ENCODE assay signal across 11 cellular contexts in genomic region chr2:126885701-126886121, GRCh38. TPM values are rescaled to one million over a fixed set of nuclear protein-coding genes. Genes with fewer than 3 reads are reported as not detected.
DNase-seq lines count a peak whose midpoint lies in the region; ATAC-seq and TF ChIP-seq lines count a peak whose summit lies in the region.
"Had no signal": no experiment of that assay in that cellular context is flagged by ENCODE, and none has a peak within 500 bp of the region (broad histone marks: within the 10 kb centered on the region; RNA-seq: fewer than 3 reads in every experiment).

No MANE protein-coding gene starts in this region.

- WGBS in right cardiac atrium = 38% methylated on average over 18 of the region's 18 CpGs

- no peak overlapping the region for H3K27ac ChIP-seq in BLaER1
- H3K27ac ChIP-seq in right cardiac atrium (ENCODE audit: low read length) = no peak overlapping the region

- H3K9ac ChIP-seq in BLaER1 (no peak overlapping the region), adipocyte (ENCODE audit: low read length) (peak overlapping the region; percentile 39)

- H3K4me3 Mint-ChIP-seq in immature natural killer cell = no peak overlapping the region

- no peak overlapping the region for H3K27ac Mint-ChIP-seq in immature natural killer cell

- DNase-seq in adipocyte (ENCODE audit: low read depth) = no peak
- DNase-seq in right cardiac atrium = peak; percentile 32 to 57 (median 46)
- DNase-seq in posterior vena cava (ENCODE audit: low spot score) = peak; percentile 84
- no peak for DNase-seq in GM10248 (ENCODE audit: extremely low spot score)
- no peak for DNase-seq in immature natural killer cell
- DNase-seq: activated CD4-positive, alpha-beta T cell treated with anti-CD3 and anti-CD28 coated beads for 4 hours; Caco-2 had no signal

- peaks cover 0 to 2% (median 0%) of the 10 kb centered on the region in 6 donors for H3K9me3 Mint-ChIP-seq in immature natural killer cell

- peaks cover 0 to 3% of the 10 kb centered on the region in 2 donors for H3K4me1 Mint-ChIP-seq in immature natural killer cell

- peaks cover 6 to 10% (median 7%) of the 10 kb centered on the region in 3 donors for H3K27me3 Mint-ChIP-seq in immature natural killer cell (ENCODE audit: low read depth in 3 of 3)

- H3K4me1 ChIP-seq in BLaER1 (peaks cover 5% of the 10 kb centered on the region; the same call in 1 of the 2 replicates), adipocyte (ENCODE audit: control insufficient read depth, insufficient read depth, low read length) (peaks cover 8% of the 10 kb centered on the region), right cardiac atrium (ENCODE audit: control insufficient read depth, insufficient read depth, low read length) (no peaks in the 10 kb centered on the region)
- H3K4me1 ChIP-seq: Caco-2 had no signal

- no peaks in the 10 kb centered on the region for H3K36me3 Mint-ChIP-seq in immature natural killer cell
- H3K36me3 Mint-ChIP-seq: brain had no signal

- POLR2A ChIA-PET in GM10248 (lab: Yijun Ruan, JAX) = no interaction called here

- intact Hi-C loops in right cardiac atrium (cut with DNase I) = no loop called here
- intact Hi-C loops in posterior vena cava (cut with DNase I) = no loop called here

- CTCF ChIA-PET in GM10248 (lab: Yijun Ruan, JAX) = interaction anchor here (1.0 to 2.5 kb wide), 8 partner anchors 9 to 86 kb away, joined by 3 to 16 read pairs (median 4); no protein-coding TSS in a partner anchor

- H3K27me3 ChIP-seq in BLaER1 (no peaks in the 10 kb centered on the region), adipocyte (replicated peaks; ENCODE audit: control insufficient read depth, insufficient read depth, low read length) (peaks cover 46% of the 10 kb centered on the region), right cardiac atrium (ENCODE audit: control insufficient read depth, insufficient read depth) (no peaks in the 10 kb centered on the region)

- no peak for TF ChIP-seq CTCF in GM10248 (IDR thresholded peaks at IDR 0.05; ENCODE audit: control extremely low read depth, extremely low read depth, low read depth, missing control alignments)

- ATAC-seq in right cardiac atrium = no peak
- no peak for ATAC-seq in HG03135 (IDR thresholded peaks at IDR 0.05; ENCODE audit: unreplicated experiment)
- ATAC-seq in HG02759 (IDR thresholded peaks at IDR 0.05; ENCODE audit: unreplicated experiment) = no peak

- H3K9me3 ChIP-seq in BLaER1 (no peaks in the 10 kb centered on the region), adipocyte (ENCODE audit: control insufficient read depth, low read length) (no peaks in the 10 kb centered on the region), right cardiac atrium (ENCODE audit: control insufficient read depth, low read length) (no peaks in the 10 kb centered on the region)
- H3K9me3 ChIP-seq: Caco-2 had no signal

- H3K36me3 ChIP-seq in BLaER1 (no peaks in the 10 kb centered on the region), adipocyte (ENCODE audit: control insufficient read depth, insufficient read depth, low read length, severe bottlenecking) (no peaks in the 10 kb centered on the region)

- no peaks in the 10 kb centered on the region for H4K20me1 ChIP-seq in BLaER1

- H3K4me3 ChIP-seq in BLaER1 (no peak overlapping the region), adipocyte (ENCODE audit: low read length) (peak overlapping the region; percentile 64), right cardiac atrium (ENCODE audit: low read length) (no peak overlapping the region)

- H3K4me2 ChIP-seq in BLaER1 = peak overlapping the region; percentile 39

RNA-seq across cellular contexts. Expression of gene TEX51, which starts 13.0 kb away (rescaled TPM):
- not detected for total RNA-seq in right cardiac atrium
- not detected for polyA plus RNA-seq in right cardiac atrium
- not detected for total RNA-seq in posterior vena cava
- not detected for polyA plus RNA-seq in immature natural killer cell
- total RNA-seq: Caco-2 had no signal

Comparison
In these comparisons a context has a peak if more than half of its experiments do, and no peak if none do; other contexts are left out.
1. DNase-seq: peak in right cardiac atrium (3 of 3) and posterior vena cava (single experiment); none in adipocyte (single experiment), GM10248 (single experiment) and immature natural killer cell (0 of 3).